15 cellular contexts compared by ENCODE assay signal in genomic region chr14:100761481-100761880, GRCh38. TPM values are rescaled to one million over a fixed set of nuclear protein-coding genes. Genes with fewer than 3 reads are reported as not detected.
DNase-seq lines count a peak whose midpoint lies in the region; ATAC-seq, FAIRE-seq and TF ChIP-seq lines count a peak whose summit lies in the region.
"Had no signal": no experiment of that assay in that cellular context is flagged by ENCODE, and none has a peak within 500 bp of the region (broad histone marks: within the 10 kb centered on the region; RNA-seq: fewer than 3 reads in every experiment).

No MANE protein-coding gene starts in this region.

- intact Hi-C loops in HepG2 (cut with micrococcal nuclease; ENCODE audit: unreplicated experiment), result no loop called here

- no peak for TF ChIP-seq POLR2A in HepG2 (IDR thresholded peaks at IDR 0.05; ENCODE audit: insufficient read depth in 1 of 2, low read depth in 2 of 2, low read length in 2 of 2)

- no peak for FAIRE-seq in HepG2 (lab: Jason Lieb, UNC)
- FAIRE-seq: GM19239 had no signal

- TF ChIP-seq EP300 in HepG2 (IDR thresholded peaks at IDR 0.05; ENCODE audit: low read depth in 2 of 2, low read length in 2 of 2) (no peak), HepG2 (CRISPR knock-in tag; IDR thresholded peaks at IDR 0.05; ENCODE audit: borderline replicate concordance) (no peak)

- no peak for TF ChIP-seq RAD21 in HepG2 (CRISPR knock-in tag; IDR thresholded peaks at IDR 0.05)

- DNase-seq in GM04503 (ENCODE audit: low read depth) (peak; percentile 58), NCI-H748 (lab: John Stamatoyannopoulos, UW; ENCODE audit: unreplicated experiment) (peak; percentile 35), choroid plexus epithelial cell (ENCODE audit: low read depth) (peak; percentile 69), HepG2 (ENCODE audit: low spot score) (no peak), SJCRH30 (no peak), GOT3 (lab: John Stamatoyannopoulos, UW) (no peak), CD1c-positive myeloid dendritic cell (ENCODE audit: extremely low spot score) (no peak), T1000 (lab: John Stamatoyannopoulos, UW) (no peak)
- DNase-seq: amygdala, H9, KG1, right cardiac atrium, Right ventricle myocardium superior had no signal

- no peaks in the 10 kb centered on the region for H3K79me2 ChIP-seq in HepG2 (ENCODE audit: insufficient read depth, low read length)

- H3K27me3 ChIP-seq in HepG2 (ENCODE audit: control insufficient read depth in 1 of 2, insufficient read depth in 2 of 2, low read length in 2 of 2) (no peaks in the 10 kb centered on the region), SJCRH30 (no peaks in the 10 kb centered on the region)

- no peaks in the 10 kb centered on the region for H4K20me1 ChIP-seq in HepG2 (ENCODE audit: insufficient read depth, low read length)

- TF ChIP-seq CTCF in choroid plexus epithelial cell (conservative IDR thresholded peaks at IDR 0.05; ENCODE audit: low read depth, low read length) (no peak), HepG2 (CRISPR knock-in tag; IDR thresholded peaks at IDR 0.05) (no peak)

- no TSS peak for BruUV-seq in HepG2 (replicated peaks; lab: Mats Ljungman, UMichigan)

- no peak for ATAC-seq in HepG2
- ATAC-seq: right cardiac atrium had no signal

- no peak overlapping the region for H3K4me2 ChIP-seq in HepG2 (ENCODE audit: low read depth, low read length)

- in situ Hi-C loops in HepG2 (cut with HindIII; ENCODE audit: extremely low pct_ligation_motif_present, low pct_unique_long_range_greater_than_20kb), result no loop called here

- CTCF ChIA-PET in HepG2 (lab: Yijun Ruan, JAX; ENCODE audit: low intra/inter-chr PET ratio, low total read pairs), result no interaction called here

- H3K9me3 ChIP-seq in HepG2 (ENCODE audit: low read length) (no peaks in the 10 kb centered on the region), SJCRH30 (replicated peaks) (no peaks in the 10 kb centered on the region)

- H3K27ac ChIP-seq in HepG2 (ENCODE audit: extremely low read length, insufficient read depth, low read length), result peak overlapping the region; percentile 47
- H3K27ac ChIP-seq in SJCRH30, result no peak overlapping the region
- H3K27ac ChIP-seq: VCaP had no signal

- 83% methylated on average over 3 of the region's 3 CpGs for WGBS in HepG2 (ENCODE audit: low lambda C conversion rate)

- H2AFZ ChIP-seq in HepG2 (ENCODE audit: low read length), result no peak overlapping the region

- POLR2A ChIA-PET in HepG2 (lab: Yijun Ruan, JAX), result interaction anchor here (0.8 to 3.7 kb wide), 5 partner anchors 8 to 61 kb away, joined by 3 to 43 read pairs (median 9); no protein-coding TSS in a partner anchor

- H3K36me3 ChIP-seq in HepG2 (replicated peaks in 1 of 2; ENCODE audit: control insufficient read depth in 1 of 2, insufficient read depth in 2 of 2, low read length in 2 of 2) (no peaks in the 10 kb centered on the region), SJCRH30 (no peaks in the 10 kb centered on the region)

- H3K4me3 ChIP-seq in choroid plexus epithelial cell (ENCODE audit: low read depth, low read length) (no peak overlapping the region), HepG2 (replicated peaks in 1 of 3; ENCODE audit: insufficient read depth in 1 of 3, low read depth in 2 of 3, low read length in 3 of 3) (no peak overlapping the region), SJCRH30 (no peak overlapping the region)

- no peak overlapping the region for H3K9ac ChIP-seq in HepG2 (ENCODE audit: insufficient read depth, low read depth, low read length)

- H3K4me1 ChIP-seq in HepG2 (ENCODE audit: insufficient read depth, low read length) (peaks cover 27% of the 10 kb centered on the region), SJCRH30 (peaks cover 5% of the 10 kb centered on the region)

TF ChIP-seq in HepG2, 621 proteins besides CTCF, POLR2A, EP300 and RAD21:
- 0 out of 2 replicates have a peak, but pooled peaks have one; percentile 3 for TF ChIP-seq KLF6 (CRISPR knock-in tag; IDR thresholded peaks at IDR 0.05)
- no peak for TF ChIP-seq AGO1 (IDR thresholded peaks at IDR 0.05; ENCODE audit: low read depth, low read length, poor library complexity, severe bottlenecking)
- no peak for TF ChIP-seq JDP2 (CRISPR knock-in tag; IDR thresholded peaks at IDR 0.05; ENCODE audit: borderline replicate concordance)
- TF ChIP-seq ZNF605 (CRISPR knock-in tag; IDR thresholded peaks at IDR 0.05), result no peak
- no peak for TF ChIP-seq ELF3 (CRISPR knock-in tag; IDR thresholded peaks at IDR 0.05)
- no peak for TF ChIP-seq NFRKB (IDR thresholded peaks at IDR 0.05)

RNA-seq across cellular contexts. Expression of gene DLK1, which starts 34.8 kb away (rescaled TPM):
- total RNA-seq in HepG2 (2016; rRNA removed; fragmentation: Illumina TruSeq; extraction: Trizol), result 48.2 and 95.5 TPM in 2 replicates
- 20.1 and 21.5 TPM in 2 replicates for total RNA-seq in HepG2 (2016; cell fraction: cytosol; rRNA removed; fragmentation: Illumina TruSeq; extraction: Trizol; ENCODE audit: low read depth)
- total RNA-seq in HepG2 (2016; cell fraction: insoluble cytoplasmic fraction; rRNA removed; fragmentation: Illumina TruSeq; extraction: Trizol), result 42.8 and 103 TPM in 2 replicates
- 36.0 and 50.6 TPM in 2 replicates for total RNA-seq in HepG2 (2016; cell fraction: membrane; rRNA removed; fragmentation: Illumina TruSeq; extraction: Trizol)
- total RNA-seq in HepG2 (2016; cell fraction: nucleus; rRNA removed; fragmentation: Illumina TruSeq; extraction: Trizol), result 89.0 and 105 TPM in 2 replicates
- 312 and 395 TPM in 2 replicates for polyA plus RNA-seq in HepG2 (2011; rRNA removed)
- polyA plus RNA-seq in HepG2 (2011; cell fraction: cytosol; rRNA removed), result 265 and 361 TPM in 2 replicates
- 341 and 399 TPM in 2 replicates for polyA plus RNA-seq in HepG2 (2011; cell fraction: nucleus; rRNA removed)
- 757 and 768 TPM in 2 replicates for polyA plus RNA-seq in HepG2 (2012)
- 47.2 and 71.3 TPM in 2 replicates for polyA plus RNA-seq in HepG2 (2016; cell fraction: cytosol; fragmentation: Illumina TruSeq; extraction: Trizol; ENCODE audit: low read depth)
- 105 and 121 TPM in 2 replicates for polyA plus RNA-seq in HepG2 (2016; cell fraction: insoluble cytoplasmic fraction; fragmentation: Illumina TruSeq; extraction: Trizol; ENCODE audit: low read depth)
- 59.9 and 79.2 TPM in 2 replicates for polyA plus RNA-seq in HepG2 (2016; cell fraction: membrane; fragmentation: Illumina TruSeq; extraction: Trizol; ENCODE audit: low read depth)
- 324 and 361 TPM in 2 replicates for polyA plus RNA-seq in HepG2 (2016; cell fraction: nucleus; fragmentation: Illumina TruSeq; extraction: Trizol; ENCODE audit: insufficient read depth, low read depth)
- 0.49 and 99.7 TPM in 2 replicates for polyA minus RNA-seq in HepG2 (2011; rRNA and poly(A)+ RNA removed; ENCODE audit: low replicate concordance)
- polyA minus RNA-seq in HepG2 (2011; cell fraction: cytosol; rRNA and poly(A)+ RNA removed), result 86.7 and 119 TPM in 2 replicates
- polyA minus RNA-seq in HepG2 (2011; cell fraction: nucleus; rRNA and poly(A)+ RNA removed), result 18.8 and 31.0 TPM in 2 replicates
- total RNA-seq in SJCRH30 (2014; rRNA removed; shearing (Covaris generic)), result 0.20 and 0.28 TPM in 2 replicates
- total RNA-seq: right cardiac atrium had no signal

Comparison
In these comparisons a context has a peak if more than half of its experiments do, and no peak if none do; other contexts are left out.
1. DNase-seq: peak in GM04503 (single experiment), NCI-H748 (single experiment) and choroid plexus epithelial cell (single experiment); none in HepG2 (single experiment), SJCRH30 (0 of 2), GOT3 (single experiment), CD1c-positive myeloid dendritic cell (single experiment) and T1000 (single experiment).
2. RNA of gene DLK1, which starts 34.8 kb away (total RNA-seq): 20.1 to 105 TPM in HepG2; 0.20 to 0.28 TPM in SJCRH30; every median in the first group is over 10 times any median in the second.